In the genomic region with DNA sequence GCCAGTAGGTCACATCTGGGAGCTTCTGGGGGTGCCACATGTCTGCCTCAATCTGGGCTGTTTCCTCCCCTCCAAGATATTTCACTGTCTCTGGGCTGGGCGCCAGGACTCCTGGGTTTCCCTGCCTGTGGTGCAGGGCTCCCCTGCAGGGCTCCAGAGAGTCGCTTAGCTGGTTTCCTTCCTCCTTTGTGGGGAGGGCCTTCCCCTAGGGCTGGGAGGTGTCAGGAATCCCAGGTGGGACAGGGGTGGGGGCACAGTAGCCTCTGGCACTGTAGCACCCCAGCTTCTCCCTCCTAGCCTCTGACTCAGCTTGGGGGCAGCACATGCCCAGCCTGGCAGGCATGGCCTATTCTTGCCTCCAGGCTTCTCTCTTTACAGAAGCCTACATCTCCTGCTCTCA, we compare ENCODE assay signal across 8 cellular contexts. TPM values are rescaled to one million over a fixed set of nuclear protein-coding genes. Genes with fewer than 3 reads are reported as not detected.
A peak's percentile ranks its signal among the peaks of the same experiment; 100 is the strongest.
DNase-seq lines count a peak whose midpoint lies in the region; ATAC-seq and TF ChIP-seq lines count a peak whose summit lies in the region.

No MANE protein-coding gene starts in this region.

- H3F3A ChIP-seq in GM23248 (ENCODE audit: insufficient read depth) = peaks cover 27% of the 10 kb centered on the region

- no peaks in the 10 kb centered on the region for H3K79me2 ChIP-seq in GM23248 (ENCODE audit: insufficient read depth)
- H3K79me2 ChIP-seq in trophoblast cell (ENCODE audit: control insufficient read depth, insufficient read depth, low read length, poor library complexity) = no peaks in the 10 kb centered on the region

- peaks cover 78% of the 10 kb centered on the region for H3K4me1 ChIP-seq in GM23248 (ENCODE audit: insufficient read depth)
- peaks cover 19 to 100% (median 90%) of the 10 kb centered on the region in 3 donors for H3K4me1 ChIP-seq in gastroesophageal sphincter
- H3K4me1 ChIP-seq in skeletal muscle satellite cell (ENCODE audit: control insufficient read depth, insufficient read depth, low read length) = peaks cover 87% of the 10 kb centered on the region
- H3K4me1 ChIP-seq in trophoblast cell (ENCODE audit: control insufficient read depth in 1 of 2, insufficient read depth in 2 of 2, low read length in 2 of 2) = peaks cover 28 to 34% of the 10 kb centered on the region in 2 experiments

- no peaks in the 10 kb centered on the region for H3K9me2 ChIP-seq in GM23248 (ENCODE audit: insufficient read depth)

- H3K4me2 ChIP-seq in GM23248 (ENCODE audit: unreplicated experiment) (peak overlapping the region; percentile 24), skeletal muscle satellite cell (ENCODE audit: low read length) (peak overlapping the region; percentile 67), trophoblast cell (ENCODE audit: low read length) (no peak overlapping the region)

- POLR2A ChIA-PET in RWPE1 (lab: Yijun Ruan, JAX; ENCODE audit: low non-redundant PET) = interaction anchor here (0.5 kb wide), 2 partner anchors 38 to 135 kb away, joined by 3 to 4 read pairs; no protein-coding TSS in a partner anchor

- H3K4me3 ChIP-seq in GM23248 (no peak overlapping the region), gastroesophageal sphincter (no peak overlapping the region), skeletal muscle satellite cell (ENCODE audit: low read length) (peak overlapping the region; percentile 28), trophoblast cell (ENCODE audit: low read depth, low read length) (no peak overlapping the region)

- H3K27ac ChIP-seq in GM23248 (peak overlapping the region; percentile 14), RWPE1 (peak overlapping the region; percentile 99), gastroesophageal sphincter (peak overlapping the region; percentile 9 to 97 (median 87)), trophoblast cell (ENCODE audit: low read depth, low read length) (no peak overlapping the region)

- no peak overlapping the region for H4K8ac ChIP-seq in trophoblast cell (ENCODE audit: low read depth, low read length)

- WGBS in GM23248 (ENCODE audit: low coverage in 1 of 2, low lambda C conversion rate in 2 of 2, missing lambda C conversion rate in 2 of 2), 2 experiments = 44 to 56% methylated on average over 2 of the region's 2 CpGs
- no CpG with 5 or more reads among the region's 2 CpGs for WGBS in gastroesophageal sphincter (ENCODE audit: low coverage in 1 of 2), 2 donors
- no CpG with 5 or more reads among the region's 2 CpGs for WGBS in trophoblast cell (ENCODE audit: extremely low coverage, insufficient coverage, insufficient read length)

- no peak overlapping the region for H3K18ac ChIP-seq in trophoblast cell (ENCODE audit: low read length)

- no peak overlapping the region for H2AFZ ChIP-seq in GM23248
- H2AFZ ChIP-seq in trophoblast cell (ENCODE audit: insufficient read depth, low read length, poor library complexity) = no peak overlapping the region

- ATAC-seq in gastroesophageal sphincter = no peak
- no peak for ATAC-seq in GM18520 (IDR thresholded peaks at IDR 0.05; ENCODE audit: unreplicated experiment)

- H3K4ac ChIP-seq in trophoblast cell (ENCODE audit: low read depth, low read length) = no peak overlapping the region

- H4K91ac ChIP-seq in trophoblast cell (ENCODE audit: low read depth, low read length) = no peak overlapping the region

- in situ Hi-C loops in GM23248 (cut with MboI) = no loop called here

- CTCF ChIA-PET in RWPE1 (lab: Yijun Ruan, JAX) = interaction anchor here (1.5 to 1.7 kb wide), 2 partner anchors 8 to 43 kb away, joined by 6 to 7 read pairs; no protein-coding TSS in a partner anchor

- no peak for TF ChIP-seq EP300 in gastroesophageal sphincter (IDR thresholded peaks at IDR 0.05)

- TF ChIP-seq CTCF in RWPE1 (conservative IDR thresholded peaks at IDR 0.05; ENCODE audit: low read depth) (no peak), gastroesophageal sphincter (IDR thresholded peaks at IDR 0.05) (peak in 2 of 4 experiments; percentile 9 to 31)

- no peak for TF ChIP-seq POLR2A in gastroesophageal sphincter (IDR thresholded peaks at IDR 0.05)

- peaks cover 6% of the 10 kb centered on the region for H3K79me1 ChIP-seq in trophoblast cell (ENCODE audit: low read length)

- no peak overlapping the region for H3K23ac ChIP-seq in trophoblast cell (ENCODE audit: low read length)

- H2BK5ac ChIP-seq in trophoblast cell (ENCODE audit: low read depth, low read length, poor library complexity) = no peak overlapping the region

- DNase-seq in GM23248 (peak; percentile 70), RWPE1 (ENCODE audit: low spot score) (peak; percentile 51), COLO668 (lab: John Stamatoyannopoulos, UW; ENCODE audit: unreplicated experiment) (no peak), trophoblast cell (no peak)
- no peak for DNase-seq in activated effector memory CD4-positive, alpha-beta T cell treated with anti-CD3 and anti-CD28 coated beads, Interleukin-2, amount 50 U/mL, for 16 hours

- no peak overlapping the region for H2BK120ac ChIP-seq in trophoblast cell (ENCODE audit: insufficient read depth, low read length, poor library complexity)

- no peak overlapping the region for H4K12ac ChIP-seq in trophoblast cell (ENCODE audit: low read depth, low read length)

- H3K27me3 ChIP-seq in GM23248 (replicated peaks; ENCODE audit: insufficient read depth) (no peaks in the 10 kb centered on the region), gastroesophageal sphincter (no peaks in the 10 kb centered on the region), skeletal muscle satellite cell (ENCODE audit: control insufficient read depth, insufficient read depth, low read length) (no peaks in the 10 kb centered on the region), trophoblast cell (ENCODE audit: insufficient read depth, low read length) (no peaks in the 10 kb centered on the region)

- no peaks in the 10 kb centered on the region for H3K36me3 ChIP-seq in GM23248 (ENCODE audit: low read depth)
- no peaks in the 10 kb centered on the region for H3K36me3 ChIP-seq in gastroesophageal sphincter
- H3K36me3 ChIP-seq in skeletal muscle satellite cell (ENCODE audit: insufficient read depth, low read length) = no peaks in the 10 kb centered on the region
- H3K36me3 ChIP-seq in trophoblast cell (ENCODE audit: control insufficient read depth in 1 of 2, insufficient read depth in 2 of 2, low read length in 2 of 2) = no peaks in the 10 kb centered on the region

- H4K20me1 ChIP-seq in GM23248 (ENCODE audit: insufficient read depth) = no peaks in the 10 kb centered on the region

- H3K9ac ChIP-seq in GM23248 = no peak overlapping the region
- H3K9ac ChIP-seq in skeletal muscle satellite cell (ENCODE audit: low read depth, low read length) = peak overlapping the region; percentile 48
- H3K9ac ChIP-seq in trophoblast cell (ENCODE audit: low read length) = no peak overlapping the region

- H3K9me3 ChIP-seq in GM23248 (ENCODE audit: low read depth) (no peaks in the 10 kb centered on the region), gastroesophageal sphincter (no peaks in the 10 kb centered on the region), skeletal muscle satellite cell (replicated peaks; ENCODE audit: low read length) (no peaks in the 10 kb centered on the region), trophoblast cell (ENCODE audit: insufficient read depth, low read depth, low read length) (peaks cover 1% of the 10 kb centered on the region)

- no peak overlapping the region for H3K14ac ChIP-seq in trophoblast cell (ENCODE audit: low read length)

- H2AK5ac ChIP-seq in trophoblast cell (ENCODE audit: low read length) = no peak overlapping the region

- no peak overlapping the region for H2BK12ac ChIP-seq in trophoblast cell (ENCODE audit: low read length)

RNA-seq across cellular contexts. Expression of a gene that starts 2.6 kb away (rescaled TPM):
- total RNA-seq in GM23248 (2014; rRNA removed; shearing (Covaris generic)) = 32.2 and 38.9 TPM in 2 replicates
- 23.7 and 24.5 TPM in 2 replicates for polyA plus RNA-seq in GM23248 (2016; fragmentation: Nextera tagmentation; extraction: Ambion mirVana)
- 10 to 100 TPM; 18.5 to 41.8 (median 28.5) TPM for total RNA-seq in gastroesophageal sphincter
- total RNA-seq in skeletal muscle satellite cell (2012; rRNA removed) = 11.2 and 17.0 TPM in 2 replicates
- 15.0 and 15.5 TPM in 2 replicates for polyA plus RNA-seq in trophoblast cell (2013)

RNA-seq across cellular contexts. Expression of a gene that starts 23.9 kb away (rescaled TPM):
- total RNA-seq in GM23248 (2014; rRNA removed; shearing (Covaris generic)) = 12.4 and 13.4 TPM in 2 replicates
- polyA plus RNA-seq in GM23248 (2016; fragmentation: Nextera tagmentation; extraction: Ambion mirVana) = 8.8 and 9.8 TPM in 2 replicates
- total RNA-seq in gastroesophageal sphincter = 1 to 10 TPM in 2 of 4 donors, under 1 TPM in 1, not detected in 1; 0.54 to 2.2 (median 1.2) TPM
- 22.1 and 22.6 TPM in 2 replicates for total RNA-seq in skeletal muscle satellite cell (2012; rRNA removed)
- polyA plus RNA-seq in trophoblast cell (2013) = 90.5 and 96.3 TPM in 2 replicates

RNA-seq across cellular contexts. Expression of a gene that starts 53.0 kb away (rescaled TPM):
- total RNA-seq in GM23248 (2014; rRNA removed; shearing (Covaris generic)) = 1.2 TPM in 1 of 2 replicates, not detected in the other
- polyA plus RNA-seq in GM23248 (2016; fragmentation: Nextera tagmentation; extraction: Ambion mirVana) = 1.3 and 2.0 TPM in 2 replicates
- total RNA-seq in gastroesophageal sphincter = 1 to 10 TPM in 1 of 4 donors, not detected in 3; 2.5 TPM
- 0.22 and 0.25 TPM in 2 replicates for total RNA-seq in skeletal muscle satellite cell (2012; rRNA removed)
- 1.4 and 2.0 TPM in 2 replicates for polyA plus RNA-seq in trophoblast cell (2013)

Comparison
In these comparisons a context has a peak if more than half of its experiments do, and no peak if none do; other contexts are left out.
1. DNase-seq: peak in GM23248 (single experiment) and RWPE1 (single experiment); none in COLO668 (single experiment), activated effector memory CD4-positive, alpha-beta T cell treated with anti-CD3 and anti-CD28 coated beads, Interleukin-2, amount 50 U/mL, for 16 hours (single experiment) and trophoblast cell (0 of 2).